ENCODE assay signal across 8 cellular contexts in the genomic region with DNA sequence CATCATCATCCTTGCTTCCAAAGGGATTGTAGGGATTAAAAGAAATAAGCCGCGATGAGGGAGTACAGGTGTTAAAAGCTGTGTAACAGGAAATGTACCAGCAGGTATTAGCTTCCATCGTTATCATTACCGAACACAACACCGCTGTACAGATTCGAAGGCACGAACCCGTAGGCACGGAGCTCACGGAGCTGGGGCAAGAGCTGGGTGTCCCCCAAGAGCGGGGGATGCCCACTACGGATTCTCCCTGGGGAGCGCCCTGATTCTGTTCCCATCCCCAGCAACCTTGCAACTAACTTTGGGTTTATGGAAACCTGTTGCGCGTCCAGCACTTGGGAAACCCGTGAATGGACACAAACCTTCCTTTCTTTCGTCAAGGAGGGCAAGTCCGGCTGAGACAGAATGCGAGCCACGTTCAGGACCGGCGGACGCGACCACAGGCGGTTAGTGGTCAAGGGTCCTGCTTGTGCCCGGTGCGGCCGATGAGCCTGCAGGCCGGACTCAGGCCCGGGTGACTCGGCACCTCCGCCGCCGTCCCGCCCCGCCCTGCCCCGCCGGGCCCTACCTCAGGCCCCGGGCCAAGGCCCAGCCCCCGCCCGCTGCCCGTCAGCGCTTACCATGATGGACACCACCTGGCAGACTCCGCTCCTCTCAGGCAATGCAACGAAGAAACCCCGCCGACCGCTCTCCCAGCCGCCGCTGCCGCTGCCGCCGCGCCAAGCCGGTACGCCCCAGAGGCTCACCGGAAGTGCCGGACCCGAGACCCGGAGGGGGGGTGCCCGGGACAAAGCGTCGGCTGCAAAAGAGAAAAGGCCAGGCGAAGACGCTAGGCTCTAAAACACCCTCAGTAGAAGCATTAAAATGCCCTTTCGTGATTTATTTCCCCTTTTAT. TPM values are rescaled to one million over a fixed set of nuclear protein-coding genes. Genes with fewer than 3 reads are reported as not detected.
A peak's percentile ranks its signal among the peaks of the same experiment; 100 is the strongest.
DNase-seq lines count a peak whose midpoint lies in the region; ATAC-seq, FAIRE-seq and TF ChIP-seq lines count a peak whose summit lies in the region.

A gene with protein sequence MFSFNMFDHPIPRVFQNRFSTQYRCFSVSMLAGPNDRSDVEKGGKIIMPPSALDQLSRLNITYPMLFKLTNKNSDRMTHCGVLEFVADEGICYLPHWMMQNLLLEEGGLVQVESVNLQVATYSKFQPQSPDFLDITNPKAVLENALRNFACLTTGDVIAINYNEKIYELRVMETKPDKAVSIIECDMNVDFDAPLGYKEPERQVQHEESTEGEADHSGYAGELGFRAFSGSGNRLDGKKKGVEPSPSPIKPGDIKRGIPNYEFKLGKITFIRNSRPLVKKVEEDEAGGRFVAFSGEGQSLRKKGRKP (minus strand): TSS at position 728 of the 892 bp plus-strand sequence. CDS start 108 bp downstream, at position 620.

- no peak for FAIRE-seq in HTR-8/SVneo (lab: Jason Lieb, UNC)

- DNase-seq in Calu3 (peak; percentile 82), HTR-8/SVneo (ENCODE audit: insufficient read length, low spot score) (peak; percentile 72), RWPE1 (ENCODE audit: low spot score) (peak; percentile 64), fibroblast of peridontal ligament (ENCODE audit: extremely low read depth) (peak; percentile 20)
- DNase-seq in activated T-helper 2 cell treated with anti-CD3 and anti-CD28 coated beads, Interferon-gamma antibody, Interleukin-2, Interleukin-4, amounts not matched to agents 10 μg/mL and 5 μg/mL and 100 μg/mL, durations not matched to agents 14 hours and 24 hours and 36 hours (ENCODE audit: low spot score): peak; percentile 81
- DNase-seq in natural killer cell treated with Interleukin-12 subunit alpha and Interleukin-12 subunit beta and Interleukin-15 and Interleukin-18, amount 100 ng/mL, for 72 hours (ENCODE audit: low spot score): peak; percentile 90

- peak; percentile 33 for ATAC-seq in GM21360 (IDR thresholded peaks at IDR 0.05; ENCODE audit: unreplicated experiment)
- ATAC-seq in natural killer cell treated with Interleukin-12 subunit alpha and Interleukin-12 subunit beta and Interleukin-15 and Interleukin-18, amount 100 ng/mL, for 72 hours: peak; percentile 75 to 80

- CTCF ChIA-PET in Calu3 (lab: Charles Lee) (interaction anchor here (0.6 to 1.2 kb wide), 6 partner anchors 12 to 456 kb away, joined by 3 to 4 read pairs (median 3); partner anchors contain the start of gene ESS2), RWPE1 (lab: Yijun Ruan, JAX) (no interaction called here)

- POLR2A ChIA-PET in RWPE1 (lab: Yijun Ruan, JAX; ENCODE audit: low non-redundant PET): no interaction called here

- peaks cover 45% of the 10 kb centered on the region for H3K36me3 Mint-ChIP-seq in Calu3 (ENCODE audit: insufficient read depth, unreplicated experiment)
- peaks cover 34% of the 10 kb centered on the region for H3K36me3 Mint-ChIP-seq in activated T-helper 2 cell treated with anti-CD3 and anti-CD28 coated beads, Interferon-gamma antibody, Interleukin-2, Interleukin-4, amounts not matched to agents 10 μg/mL and 5 μg/mL and 100 μg/mL, durations not matched to agents 14 hours and 24 hours and 36 hours (ENCODE audit: low read depth)
- peaks cover 8% of the 10 kb centered on the region for H3K36me3 Mint-ChIP-seq in natural killer cell treated with Interleukin-12 subunit alpha and Interleukin-12 subunit beta and Interleukin-15 and Interleukin-18, amount 100 ng/mL, for 72 hours
- peaks cover 32% of the 10 kb centered on the region for H3K36me3 Mint-ChIP-seq in stimulated activated naive CD8-positive, alpha-beta T cell treated with anti-CD3 and anti-CD28 coated beads, Interleukin-15, Interleukin-2, amounts not matched to agents 100 ng/mL and 50 ng/mL, for 24 hours (ENCODE audit: low read depth)

- H3K4me1 Mint-ChIP-seq in Calu3 (ENCODE audit: low read depth, unreplicated experiment): peaks cover 31% of the 10 kb centered on the region
- peaks cover 32% of the 10 kb centered on the region for H3K4me1 Mint-ChIP-seq in activated T-helper 2 cell treated with anti-CD3 and anti-CD28 coated beads, Interferon-gamma antibody, Interleukin-2, Interleukin-4, amounts not matched to agents 10 μg/mL and 5 μg/mL and 100 μg/mL, durations not matched to agents 14 hours and 24 hours and 36 hours (ENCODE audit: low read depth)
- peaks cover 30 to 35% of the 10 kb centered on the region in 2 donors for H3K4me1 Mint-ChIP-seq in natural killer cell treated with Interleukin-12 subunit alpha and Interleukin-12 subunit beta and Interleukin-15 and Interleukin-18, amount 100 ng/mL, for 72 hours (ENCODE audit: low read depth in 2 of 2)
- H3K4me1 Mint-ChIP-seq in stimulated activated naive CD8-positive, alpha-beta T cell treated with anti-CD3 and anti-CD28 coated beads, Interleukin-15, Interleukin-2, amounts not matched to agents 100 ng/mL and 50 ng/mL, for 24 hours (ENCODE audit: low read depth): peaks cover 37% of the 10 kb centered on the region

- no peaks in the 10 kb centered on the region for H3K27me3 Mint-ChIP-seq in Calu3 (ENCODE audit: unreplicated experiment)
- H3K27me3 Mint-ChIP-seq in activated T-helper 2 cell treated with anti-CD3 and anti-CD28 coated beads, Interferon-gamma antibody, Interleukin-2, Interleukin-4, amounts not matched to agents 10 μg/mL and 5 μg/mL and 100 μg/mL, durations not matched to agents 14 hours and 24 hours and 36 hours (ENCODE audit: low read depth): no peaks in the 10 kb centered on the region
- H3K27me3 Mint-ChIP-seq in natural killer cell treated with Interleukin-12 subunit alpha and Interleukin-12 subunit beta and Interleukin-15 and Interleukin-18, amount 100 ng/mL, for 72 hours: no peaks in the 10 kb centered on the region
- no peaks in the 10 kb centered on the region for H3K27me3 Mint-ChIP-seq in stimulated activated naive CD8-positive, alpha-beta T cell treated with anti-CD3 and anti-CD28 coated beads, Interleukin-15, Interleukin-2, amounts not matched to agents 100 ng/mL and 50 ng/mL, for 24 hours

- H3K9me3 Mint-ChIP-seq in Calu3 (ENCODE audit: low read depth, unreplicated experiment): no peaks in the 10 kb centered on the region
- no peaks in the 10 kb centered on the region for H3K9me3 Mint-ChIP-seq in activated T-helper 2 cell treated with anti-CD3 and anti-CD28 coated beads, Interferon-gamma antibody, Interleukin-2, Interleukin-4, amounts not matched to agents 10 μg/mL and 5 μg/mL and 100 μg/mL, durations not matched to agents 14 hours and 24 hours and 36 hours
- H3K9me3 Mint-ChIP-seq in natural killer cell treated with Interleukin-12 subunit alpha and Interleukin-12 subunit beta and Interleukin-15 and Interleukin-18, amount 100 ng/mL, for 72 hours: no peaks in the 10 kb centered on the region
- no peaks in the 10 kb centered on the region for H3K9me3 Mint-ChIP-seq in stimulated activated naive CD8-positive, alpha-beta T cell treated with anti-CD3 and anti-CD28 coated beads, Interleukin-15, Interleukin-2, amounts not matched to agents 100 ng/mL and 50 ng/mL, for 24 hours

- H3K27ac ChIP-seq in RWPE1: peak within 1 kb of the TSS; percentile 92

- H3K4me3 Mint-ChIP-seq in Calu3 (ENCODE audit: low read depth, unreplicated experiment): peak within 1 kb of the TSS; percentile 80
- peak within 1 kb of the TSS; percentile 99 for H3K4me3 Mint-ChIP-seq in activated T-helper 2 cell treated with anti-CD3 and anti-CD28 coated beads, Interferon-gamma antibody, Interleukin-2, Interleukin-4, amounts not matched to agents 10 μg/mL and 5 μg/mL and 100 μg/mL, durations not matched to agents 14 hours and 24 hours and 36 hours (ENCODE audit: low read depth)
- peak within 1 kb of the TSS; percentile 99 for H3K4me3 Mint-ChIP-seq in natural killer cell treated with Interleukin-12 subunit alpha and Interleukin-12 subunit beta and Interleukin-15 and Interleukin-18, amount 100 ng/mL, for 72 hours
- peak within 1 kb of the TSS; percentile 94 for H3K4me3 Mint-ChIP-seq in stimulated activated naive CD8-positive, alpha-beta T cell treated with anti-CD3 and anti-CD28 coated beads, Interleukin-15, Interleukin-2, amounts not matched to agents 100 ng/mL and 50 ng/mL, for 24 hours

- intact Hi-C loops in Calu3 (cut with micrococcal nuclease; ENCODE audit: unreplicated experiment): no loop called here
- intact Hi-C loops in activated T-helper 2 cell treated with anti-CD3 and anti-CD28 coated beads, Interferon-gamma antibody, Interleukin-2, Interleukin-4, amounts not matched to agents 10 μg/mL and 5 μg/mL and 100 μg/mL, durations not matched to agents 14 hours and 24 hours and 36 hours (cut with micrococcal nuclease): loop anchor here (1.0 to 10.0 kb wide), 6 partner anchors 31 to 334 kb away; partner anchors contain the start of genes C22orf39, ESS2, MRPL40 and SLC25A1

- no peak for TF ChIP-seq CTCF in Calu3 (IDR thresholded peaks at IDR 0.05; ENCODE audit: unreplicated experiment)
- no peak for TF ChIP-seq CTCF in RWPE1 (conservative IDR thresholded peaks at IDR 0.05; ENCODE audit: low read depth)

- H3K27ac Mint-ChIP-seq in Calu3 (ENCODE audit: unreplicated experiment): peak within 1 kb of the TSS; percentile 100
- peak within 1 kb of the TSS; percentile 94 for H3K27ac Mint-ChIP-seq in activated T-helper 2 cell treated with anti-CD3 and anti-CD28 coated beads, Interferon-gamma antibody, Interleukin-2, Interleukin-4, amounts not matched to agents 10 μg/mL and 5 μg/mL and 100 μg/mL, durations not matched to agents 14 hours and 24 hours and 36 hours
- H3K27ac Mint-ChIP-seq in natural killer cell treated with Interleukin-12 subunit alpha and Interleukin-12 subunit beta and Interleukin-15 and Interleukin-18, amount 100 ng/mL, for 72 hours: peak within 1 kb of the TSS; percentile 95 to 100
- H3K27ac Mint-ChIP-seq in stimulated activated naive CD8-positive, alpha-beta T cell treated with anti-CD3 and anti-CD28 coated beads, Interleukin-15, Interleukin-2, amounts not matched to agents 100 ng/mL and 50 ng/mL, for 24 hours: peak within 1 kb of the TSS; percentile 99

- no TSS peak for BruUV-seq in Calu3 (replicated peaks; lab: Mats Ljungman, UMichigan)

RNA-seq across cellular contexts. Expression of the gene that starts here (rescaled TPM):
- 87.8 and 95.7 TPM in 2 replicates for total RNA-seq in Calu3 (2022)
- 103 and 110 TPM in 2 replicates for total RNA-seq in activated T-helper 2 cell treated with anti-CD3 and anti-CD28 coated beads, Interferon-gamma antibody, Interleukin-2, Interleukin-4, amounts not matched to agents 10 μg/mL and 5 μg/mL and 100 μg/mL, durations not matched to agents 14 hours and 24 hours and 36 hours
- 100 to 1,000 TPM; 104 to 109 TPM for total RNA-seq in natural killer cell treated with Interleukin-12 subunit alpha and Interleukin-12 subunit beta and Interleukin-15 and Interleukin-18, amount 100 ng/mL, for 72 hours

Comparison
In these comparisons a context has a peak if more than half of its experiments do, and no peak if none do; other contexts are left out.
1. Peak in every context shown above with its lines: DNase-seq, ATAC-seq and H3K27ac ChIP-seq.
2. DNase-seq: peak in every context shown above with its lines; median percentile 90 in natural killer cell treated with Interleukin-12 subunit alpha and Interleukin-12 subunit beta and Interleukin-15 and Interleukin-18, amount 100 ng/mL, for 72 hours; 82 in Calu3; 81 in activated T-helper 2 cell treated with anti-CD3 and anti-CD28 coated beads, Interferon-gamma antibody, Interleukin-2, Interleukin-4, amounts not matched to agents 10 μg/mL and 5 μg/mL and 100 μg/mL, durations not matched to agents 14 hours and 24 hours and 36 hours; 72 in HTR-8/SVneo; 64 in RWPE1; 20 in fibroblast of peridontal ligament.